ENCODE assay signal across 13 cellular contexts in the genomic region with DNA sequence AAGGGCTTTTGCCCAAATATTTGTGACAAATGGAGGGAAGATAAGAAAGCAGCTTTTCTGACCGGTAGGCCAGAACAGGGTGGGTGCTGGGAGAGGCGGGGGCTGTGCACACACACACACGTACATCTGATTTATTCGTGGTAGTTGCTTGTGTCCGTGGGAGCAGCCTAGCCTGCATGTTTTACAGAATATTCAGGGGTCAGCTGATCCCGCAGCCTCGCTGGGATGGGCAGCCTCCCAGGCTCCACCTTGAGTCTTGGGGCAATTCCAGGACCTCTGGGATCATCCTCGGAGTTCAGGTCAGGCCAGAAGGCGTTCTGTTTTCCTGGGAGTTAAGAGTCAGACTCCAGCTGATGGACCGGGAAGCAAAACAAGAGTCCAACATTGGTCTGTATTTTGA.
DNase-seq lines count a peak whose midpoint lies in the region; ATAC-seq, FAIRE-seq and TF ChIP-seq lines count a peak whose summit lies in the region.
"Had no signal": no experiment of that assay in that cellular context is flagged by ENCODE, and none has a peak within 500 bp of the region (broad histone marks: within the 10 kb centered on the region; RNA-seq: fewer than 3 reads in every experiment).

No MANE protein-coding gene starts in this region.

- H3K27me3 Mint-ChIP-seq in GM23338 (ENCODE audit: insufficient read depth, low read depth, poor library complexity): peaks cover 14% of the 10 kb centered on the region
- H3K27me3 Mint-ChIP-seq in T-helper 17 cell: peaks cover 34% of the 10 kb centered on the region

- dilution Hi-C loops in keratinocyte (cut with MboI; ENCODE audit: extremely low pct_ligation_motif_present, low sequenced_read_pairs): no loop called here

- TF ChIP-seq CTCF in GM23338 (conservative IDR thresholded peaks at IDR 0.05; ENCODE audit: low read depth in 2 of 2) (no peak), choroid plexus epithelial cell (conservative IDR thresholded peaks at IDR 0.05; ENCODE audit: low read depth, low read length) (no peak), keratinocyte (optimal IDR thresholded peaks at IDR 0.05 in 1 of 3, IDR thresholded peaks at IDR 0.05 in 1 of 3, conservative IDR thresholded peaks at IDR 0.05 in 1 of 3; ENCODE audit: extremely low read depth in 1 of 3, insufficient read depth in 2 of 3, low read length in 3 of 3) (no peak), sigmoid colon (IDR thresholded peaks at IDR 0.05) (no peak)

- ATAC-seq in GM23338: no peak
- ATAC-seq in HG03342 (IDR thresholded peaks at IDR 0.05; ENCODE audit: unreplicated experiment): no peak
- no peak for ATAC-seq in T-helper 17 cell

- peaks cover 11% of the 10 kb centered on the region; the same call in 1 of the 2 replicates for H3K9me2 ChIP-seq in GM23338 (ENCODE audit: insufficient read depth)

- 79 to 81% methylated on average over 10 of the region's 10 CpGs for WGBS in sigmoid colon, 2 donors

- H3K4me3 ChIP-seq in GM23338 (no peak overlapping the region), choroid plexus epithelial cell (ENCODE audit: low read depth, low read length) (no peak overlapping the region), keratinocyte (ENCODE audit: control insufficient read depth in 2 of 3, extremely low read depth in 1 of 3, insufficient read depth in 2 of 3, low read depth in 1 of 3, low read length in 3 of 3) (no peak overlapping the region), sigmoid colon (no peak overlapping the region)
- H3K4me3 ChIP-seq: SJSA1 had no signal

- H3K27ac Mint-ChIP-seq in GM23338 (no peak overlapping the region), T-helper 17 cell (no peak overlapping the region)

- H3K9me3 ChIP-seq in keratinocyte (ENCODE audit: control insufficient read depth, low read depth, low read length): no peaks in the 10 kb centered on the region
- no peaks in the 10 kb centered on the region for H3K9me3 ChIP-seq in sigmoid colon
- H3K9me3 ChIP-seq in T-helper 17 cell (ENCODE audit: control insufficient read depth, low read length, poor library complexity, severe bottlenecking): no peaks in the 10 kb centered on the region
- H3K9me3 ChIP-seq: SJSA1 had no signal

- H3K36me3 ChIP-seq in GM23338 (ENCODE audit: insufficient read depth) (no peaks in the 10 kb centered on the region), keratinocyte (ENCODE audit: control insufficient read depth in 2 of 2, extremely low read depth in 1 of 2, insufficient read depth in 2 of 2, low read length in 2 of 2) (no peaks in the 10 kb centered on the region), sigmoid colon (no peaks in the 10 kb centered on the region)
- H3K36me3 ChIP-seq: SJSA1 had no signal

- no peak for TF ChIP-seq POLR2A in sigmoid colon (IDR thresholded peaks at IDR 0.05)

- peak overlapping the region; percentile 49 for H3K9ac ChIP-seq in keratinocyte (ENCODE audit: control insufficient read depth, extremely low read depth, insufficient read depth, low read length)

- H3K27ac ChIP-seq in GM23338 (ENCODE audit: low read depth): 0 out of 2 replicates have a peak overlapping the region, but pooled peaks have one; percentile 59
- H3K27ac ChIP-seq in keratinocyte (ENCODE audit: control insufficient read depth, insufficient read depth, low read length): peak overlapping the region; percentile 41
- H3K27ac ChIP-seq in sigmoid colon: peak overlapping the region; percentile 38 to 63 (median 51)
- H3K27ac ChIP-seq: SJSA1 had no signal

- peaks cover 4% of the 10 kb centered on the region; the same call in 1 of the 2 replicates for H3F3A ChIP-seq in GM23338 (replicated peaks; ENCODE audit: low read depth)

- H4K20me1 ChIP-seq in GM23338 (replicated peaks; ENCODE audit: insufficient read depth): no peaks in the 10 kb centered on the region
- H4K20me1 ChIP-seq in keratinocyte (ENCODE audit: control insufficient read depth, extremely low read depth, insufficient read depth, low read length): no peaks in the 10 kb centered on the region

- no peaks in the 10 kb centered on the region for H3K27me3 ChIP-seq in GM23338 (ENCODE audit: insufficient read depth)
- H3K27me3 ChIP-seq in keratinocyte (ENCODE audit: control insufficient read depth, extremely low read depth, insufficient read depth, low read length): no peaks in the 10 kb centered on the region
- H3K27me3 ChIP-seq in sigmoid colon: no peaks in the 10 kb centered on the region
- H3K27me3 ChIP-seq: SJSA1 had no signal

- H3K36me3 Mint-ChIP-seq in GM23338 (ENCODE audit: low read depth) (no peaks in the 10 kb centered on the region), T-helper 17 cell (ENCODE audit: low read depth) (no peaks in the 10 kb centered on the region)

- H3K9me1 ChIP-seq in keratinocyte (ENCODE audit: control insufficient read depth, extremely low read depth, insufficient read depth, low read length): peaks cover 3% of the 10 kb centered on the region

- no peak for TF ChIP-seq EP300 in sigmoid colon (IDR thresholded peaks at IDR 0.05)

- FAIRE-seq in keratinocyte (lab: Jason Lieb, UNC): no peak
- FAIRE-seq: GM19239 had no signal

- peaks cover 19% of the 10 kb centered on the region for H3K4me1 ChIP-seq in GM23338 (ENCODE audit: insufficient read depth)
- peaks cover 37% of the 10 kb centered on the region for H3K4me1 ChIP-seq in keratinocyte (ENCODE audit: control insufficient read depth, extremely low read depth, insufficient read depth, low read length)
- H3K4me1 ChIP-seq in sigmoid colon: peaks cover 0 to 26% (median 22%) of the 10 kb centered on the region in 4 donors
- H3K4me1 ChIP-seq: SJSA1 had no signal

- H3K79me2 ChIP-seq in GM23338 (replicated peaks; ENCODE audit: insufficient read depth): no peaks in the 10 kb centered on the region
- H3K79me2 ChIP-seq in keratinocyte (ENCODE audit: control insufficient read depth, insufficient read depth, low read length): no peaks in the 10 kb centered on the region

- no peaks in the 10 kb centered on the region; the same call in 2 of the 3 replicates for H3K9me3 Mint-ChIP-seq in GM23338

- H3K4me1 Mint-ChIP-seq in GM23338 (peaks cover 36% of the 10 kb centered on the region), T-helper 17 cell (no peaks in the 10 kb centered on the region)

- H3K4me3 Mint-ChIP-seq in GM23338 (no peak overlapping the region), T-helper 17 cell (no peak overlapping the region)

- intact Hi-C loops in sigmoid colon (cut with DNase I): loop anchor here (10.0 kb wide), 1 partner anchor 51 kb away; no protein-coding TSS in a partner anchor

- DNase-seq in GM23338 (ENCODE audit: low spot score) (no peak), choroid plexus epithelial cell (ENCODE audit: low read depth) (peak; percentile 9), keratinocyte (ENCODE audit: low read depth, low spot score) (no peak), sigmoid colon (peak; percentile 67), T-helper 17 cell (no peak), T-helper 9 cell (no peak), KG1 (lab: John Stamatoyannopoulos, UW) (no peak)
- DNase-seq: anterior cingulate cortex; Calu3; stimulated activated CD4-positive, alpha-beta T cell treated with anti-CD3 and anti-CD28 coated beads, Interleukin-4, amount 100 ng/mL, for 1 hour had no signal

- no peak overlapping the region for H2AFZ ChIP-seq in GM23338
- H2AFZ ChIP-seq in keratinocyte (ENCODE audit: control insufficient read depth, low read length): peak overlapping the region; percentile 46

- no peak overlapping the region for H3K4me2 ChIP-seq in GM23338
- H3K4me2 ChIP-seq in keratinocyte (ENCODE audit: control insufficient read depth, extremely low read depth, insufficient read depth, low read depth, low read length): peak overlapping the region; percentile 67

TF ChIP-seq in GM23338, 12 proteins besides CTCF, POLR2A, EP300 and RAD21 (continues in another document):
- TF ChIP-seq NANOG (IDR thresholded peaks at IDR 0.05; ENCODE audit: borderline replicate concordance) (no peak), CREB1 (CRISPR knock-in tag; IDR thresholded peaks at IDR 0.05; ENCODE audit: low read depth) (no peak), JUNB (IDR thresholded peaks at IDR 0.05; ENCODE audit: unreplicated experiment) (no peak), ZNF331 (CRISPR knock-in tag; IDR thresholded peaks at IDR 0.05; ENCODE audit: low read depth) (no peak), POLR2AphosphoS5 (IDR thresholded peaks at IDR 0.05; ENCODE audit: low read depth) (no peak), ETS1 (IDR thresholded peaks at IDR 0.05) (no peak), ZNF114 (CRISPR knock-in tag; IDR thresholded peaks at IDR 0.05) (no peak), STAT1 (IDR thresholded peaks at IDR 0.05; ENCODE audit: unreplicated experiment) (no peak)
- TF ChIP-seq, protein P1, sequence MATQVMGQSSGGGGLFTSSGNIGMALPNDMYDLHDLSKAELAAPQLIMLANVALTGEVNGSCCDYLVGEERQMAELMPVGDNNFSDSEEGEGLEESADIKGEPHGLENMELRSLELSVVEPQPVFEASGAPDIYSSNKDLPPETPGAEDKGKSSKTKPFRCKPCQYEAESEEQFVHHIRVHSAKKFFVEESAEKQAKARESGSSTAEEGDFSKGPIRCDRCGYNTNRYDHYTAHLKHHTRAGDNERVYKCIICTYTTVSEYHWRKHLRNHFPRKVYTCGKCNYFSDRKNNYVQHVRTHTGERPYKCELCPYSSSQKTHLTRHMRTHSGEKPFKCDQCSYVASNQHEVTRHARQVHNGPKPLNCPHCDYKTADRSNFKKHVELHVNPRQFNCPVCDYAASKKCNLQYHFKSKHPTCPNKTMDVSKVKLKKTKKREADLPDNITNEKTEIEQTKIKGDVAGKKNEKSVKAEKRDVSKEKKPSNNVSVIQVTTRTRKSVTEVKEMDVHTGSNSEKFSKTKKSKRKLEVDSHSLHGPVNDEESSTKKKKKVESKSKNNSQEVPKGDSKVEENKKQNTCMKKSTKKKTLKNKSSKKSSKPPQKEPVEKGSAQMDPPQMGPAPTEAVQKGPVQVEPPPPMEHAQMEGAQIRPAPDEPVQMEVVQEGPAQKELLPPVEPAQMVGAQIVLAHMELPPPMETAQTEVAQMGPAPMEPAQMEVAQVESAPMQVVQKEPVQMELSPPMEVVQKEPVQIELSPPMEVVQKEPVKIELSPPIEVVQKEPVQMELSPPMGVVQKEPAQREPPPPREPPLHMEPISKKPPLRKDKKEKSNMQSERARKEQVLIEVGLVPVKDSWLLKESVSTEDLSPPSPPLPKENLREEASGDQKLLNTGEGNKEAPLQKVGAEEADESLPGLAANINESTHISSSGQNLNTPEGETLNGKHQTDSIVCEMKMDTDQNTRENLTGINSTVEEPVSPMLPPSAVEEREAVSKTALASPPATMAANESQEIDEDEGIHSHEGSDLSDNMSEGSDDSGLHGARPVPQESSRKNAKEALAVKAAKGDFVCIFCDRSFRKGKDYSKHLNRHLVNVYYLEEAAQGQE (IDR thresholded peaks at IDR 0.05; ENCODE audit: unreplicated experiment): no peak

Comparison
In these comparisons a context has a peak if more than half of its experiments do, and no peak if none do; other contexts are left out.
1. DNase-seq: peak in choroid plexus epithelial cell (single experiment) and sigmoid colon (single experiment); none in GM23338 (single experiment), keratinocyte (single experiment), T-helper 17 cell (0 of 3), T-helper 9 cell (single experiment) and KG1 (single experiment).
2. Peak in every context shown above with its lines, with median percentiles within 50 percentile points of each other: H3K27ac ChIP-seq.